ENCODE assay signal across 19 cellular contexts in genomic region chr3:100436951-100437350, GRCh38.
"Had no signal": no experiment of that assay in that cellular context is flagged by ENCODE, and none has a peak within 500 bp of the region (broad histone marks: within the 10 kb centered on the region; RNA-seq: fewer than 3 reads in every experiment).

No MANE protein-coding gene starts in this region.

- H3K36me3 ChIP-seq: esophagus muscularis mucosa, sigmoid colon, thoracic aorta, upper lobe of right lung had no signal

- H3K36me3 Mint-ChIP-seq: natural killer cell had no signal

- H3K4me3 Mint-ChIP-seq: activated CD4-positive, alpha-beta memory T cell treated with anti-CD3 and anti-CD28 coated beads, Interleukin-2, amount 10 ng/mL, durations not matched to agents 7 days and 5 days; activated T-cell treated with anti-CD3 and anti-CD28 coated beads, Interleukin-2, amount 50 U/mL, for 4 hours; dendritic cell treated with granulocyte-macrophage colony-stimulating factor and Interleukin-4, amounts not matched to agents 40 ng/mL and 50 ng/mL, for 4 days; natural killer cell; stimulated activated naive B cell treated with anti-CD40 and anti-IgM and Interleukin-4, amounts not matched to agents 10 μg/mL and 1 μg/mL and 100 μg/mL, for 72 hours; T-cell had no signal

- H3K27ac ChIP-seq: esophagus muscularis mucosa, hepatocyte, parathyroid adenoma, sigmoid colon, thoracic aorta, upper lobe of right lung had no signal

- H3K4me2 ChIP-seq: hepatocyte had no signal

- H2AFZ ChIP-seq: hepatocyte, parathyroid adenoma had no signal

- H3K27me3 Mint-ChIP-seq: activated CD4-positive, alpha-beta memory T cell treated with anti-CD3 and anti-CD28 coated beads, Interleukin-2, amount 10 ng/mL, durations not matched to agents 7 days and 5 days; dendritic cell treated with granulocyte-macrophage colony-stimulating factor and Interleukin-4, amounts not matched to agents 40 ng/mL and 50 ng/mL, for 4 days; stimulated activated naive B cell treated with anti-CD40 and anti-IgM and Interleukin-4, amounts not matched to agents 10 μg/mL and 1 μg/mL and 100 μg/mL, for 72 hours had no signal

- H3K27me3 ChIP-seq: esophagus muscularis mucosa, hepatocyte, sigmoid colon, upper lobe of right lung had no signal

- H3K4me1 ChIP-seq: esophagus muscularis mucosa, parathyroid adenoma, sigmoid colon, upper lobe of right lung had no signal

- DNase-seq: activated CD4-positive, alpha-beta memory T cell treated with anti-CD3 and anti-CD28 coated beads, Interleukin-2, amount 10 ng/mL, durations not matched to agents 7 days and 5 days; activated CD4-positive, alpha-beta T cell treated with anti-CD3 and anti-CD28 coated beads for 48 hours; activated CD4-positive, CD25-positive, alpha-beta regulatory T cell; activated effector memory CD4-positive, alpha-beta T cell treated with Interleukin-2 at 50 U/mL for 16 hours; activated naive CD4-positive, alpha-beta T cell treated with anti-CD3 and anti-CD28 coated beads, Interleukin-2, amount 50 U/mL, for 16 hours; activated T-cell treated with anti-CD3 and anti-CD28 coated beads, Interleukin-2, amount 50 U/mL, for 4 hours; effector CD8-positive, alpha-beta T cell; left cardiac atrium; mesendoderm; natural killer cell; sigmoid colon; stimulated activated naive B cell treated with anti-CD40 and anti-IgM and Interleukin-4, amounts not matched to agents 10 μg/mL and 1 μg/mL and 100 μg/mL, for 72 hours; T-cell; upper lobe of right lung had no signal

- H3K4me1 Mint-ChIP-seq: natural killer cell; stimulated activated naive B cell treated with anti-CD40 and anti-IgM and Interleukin-4, amounts not matched to agents 10 μg/mL and 1 μg/mL and 100 μg/mL, for 72 hours had no signal

- H3K9me3 ChIP-seq: esophagus muscularis mucosa, sigmoid colon, thoracic aorta, upper lobe of right lung had no signal

- H3K4me3 ChIP-seq: esophagus muscularis mucosa, hepatocyte, sigmoid colon, thoracic aorta, upper lobe of right lung had no signal

- H3K9me3 Mint-ChIP-seq: activated T-cell treated with anti-CD3 and anti-CD28 coated beads, Interleukin-2, amount 50 U/mL, for 4 hours; dendritic cell treated with granulocyte-macrophage colony-stimulating factor and Interleukin-4, amounts not matched to agents 40 ng/mL and 50 ng/mL, for 4 days; natural killer cell had no signal

- H3K27ac Mint-ChIP-seq: activated CD4-positive, alpha-beta memory T cell treated with anti-CD3 and anti-CD28 coated beads, Interleukin-2, amount 10 ng/mL, durations not matched to agents 7 days and 5 days; dendritic cell treated with granulocyte-macrophage colony-stimulating factor and Interleukin-4, amounts not matched to agents 40 ng/mL and 50 ng/mL, for 4 days; natural killer cell; stimulated activated naive B cell treated with anti-CD40 and anti-IgM and Interleukin-4, amounts not matched to agents 10 μg/mL and 1 μg/mL and 100 μg/mL, for 72 hours; T-cell had no signal

- H3K9ac ChIP-seq: parathyroid adenoma had no signal

- H3K79me2 ChIP-seq: hepatocyte, parathyroid adenoma had no signal
